Comparison of ENCODE assay signal across 21 cellular contexts in the genomic region with DNA sequence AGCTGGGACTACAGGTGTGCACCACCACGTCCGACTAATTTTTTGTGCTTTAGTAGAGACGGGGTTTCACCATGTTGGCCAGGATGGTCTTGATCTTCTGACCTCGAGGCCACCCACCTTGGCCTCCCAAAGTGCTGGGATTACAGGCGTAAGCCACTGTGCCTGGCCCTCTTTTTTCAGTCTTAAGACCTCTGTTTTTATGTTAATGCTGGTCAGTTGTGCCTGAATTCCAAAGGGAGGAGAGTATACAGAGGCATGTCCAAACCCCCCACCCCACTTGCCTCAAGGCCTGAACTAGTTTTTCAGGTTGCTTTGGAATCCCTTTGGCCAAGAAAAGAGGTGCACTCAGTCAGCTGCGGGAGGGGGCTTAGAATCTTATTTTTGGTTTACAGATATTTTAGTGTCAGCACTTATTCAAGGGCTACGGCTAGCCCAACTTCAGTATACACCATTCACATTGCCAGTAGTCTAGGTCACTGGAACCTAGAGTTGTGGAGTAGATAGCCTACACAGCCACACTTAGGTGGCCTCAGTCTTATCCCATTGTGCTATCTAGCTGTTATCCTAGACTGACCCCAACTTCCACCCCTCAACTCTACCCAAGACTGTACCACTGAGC.
"Had no signal": no experiment of that assay in that cellular context is flagged by ENCODE, and none has a peak within 500 bp of the region (broad histone marks: within the 10 kb centered on the region; RNA-seq: fewer than 3 reads in every experiment).

No MANE protein-coding gene starts in this region.

- DNase-seq: activated CD4-positive, alpha-beta memory T cell treated with anti-CD3 and anti-CD28 coated beads for 36 hours; activated CD4-positive, alpha-beta T cell treated with anti-CD3 and anti-CD28 coated beads for 4 hours; activated CD4-positive, CD25-positive, alpha-beta regulatory T cell; activated effector memory CD4-positive, alpha-beta T cell treated with anti-CD3 and anti-CD28 coated beads, Interleukin-2, amount 50 U/mL, for 16 hours; activated naive CD4-positive, alpha-beta T cell treated with anti-CD3 and anti-CD28 coated beads, Interleukin-2, amount 10 ng/mL, durations not matched to agents 7 days and 5 days; activated T-cell treated with anti-CD3 and anti-CD28 coated beads, Interleukin-2, amount 50 U/mL, for 72 hours; amygdala; effector CD8-positive, alpha-beta T cell; foreskin keratinocyte; left ventricle myocardium superior; mammary epithelial cell; right cardiac atrium; stimulated activated CD4-positive, alpha-beta T cell treated with anti-CD3 and anti-CD28 coated beads, Interleukin-2, amount 100 ng/mL, for 24 hours; testis; upper lobe of left lung had no signal

- H2AFZ ChIP-seq: parathyroid adenoma had no signal

- H3K4me3 ChIP-seq: testis, upper lobe of left lung had no signal

- H3K9me3 Mint-ChIP-seq: activated CD4-positive, alpha-beta memory T cell treated with anti-CD3 and anti-CD28 coated beads for 36 hours; activated naive CD4-positive, alpha-beta T cell treated with anti-CD3 and anti-CD28 coated beads, Interleukin-2, amount 10 ng/mL, durations not matched to agents 7 days and 5 days; activated T-cell treated with anti-CD3 and anti-CD28 coated beads, Interleukin-2, amount 50 U/mL, for 72 hours; dendritic cell treated with granulocyte-macrophage colony-stimulating factor and Interleukin-4, amounts not matched to agents 40 ng/mL and 50 ng/mL, for 4 days; natural killer cell treated with Interleukin-12 subunit alpha and Interleukin-12 subunit beta and Interleukin-15 and Interleukin-18, amount 100 ng/mL, for 72 hours; stimulated activated effector memory CD8-positive, alpha-beta T cell treated with anti-CD3 and anti-CD28 coated beads, Interleukin-12 subunit alpha, Interleukin-12 subunit beta, amount 100 ng/mL, for 72 hours; T-helper 1 cell treated with Interleukin-12 subunit alpha and Interleukin-12 subunit beta and Interleukin-4 antibody, amounts not matched to agents 30 μg/mL and 1 μg/mL, for 36 hours had no signal

- H3K36me3 ChIP-seq: neutrophil, upper lobe of left lung had no signal

- H3K4me1 ChIP-seq: foreskin keratinocyte, parathyroid adenoma, testis had no signal

- H3K4me3 Mint-ChIP-seq: activated CD4-positive, alpha-beta memory T cell treated with anti-CD3 and anti-CD28 coated beads for 36 hours; activated naive CD4-positive, alpha-beta T cell treated with anti-CD3 and anti-CD28 coated beads, Interleukin-2, amount 10 ng/mL, durations not matched to agents 7 days and 5 days; activated T-cell treated with anti-CD3 and anti-CD28 coated beads, Interleukin-2, amount 50 U/mL, for 72 hours; dendritic cell treated with granulocyte-macrophage colony-stimulating factor and Interleukin-4, amounts not matched to agents 40 ng/mL and 50 ng/mL, for 4 days; natural killer cell treated with Interleukin-12 subunit alpha and Interleukin-12 subunit beta and Interleukin-15 and Interleukin-18, amount 100 ng/mL, for 72 hours; stimulated activated effector memory CD8-positive, alpha-beta T cell treated with anti-CD3 and anti-CD28 coated beads, Interleukin-12 subunit alpha, Interleukin-12 subunit beta, amount 100 ng/mL, for 72 hours; T-helper 1 cell treated with Interleukin-12 subunit alpha and Interleukin-12 subunit beta and Interleukin-4 antibody, amounts not matched to agents 30 μg/mL and 1 μg/mL, for 36 hours had no signal

- H3K79me2 ChIP-seq: parathyroid adenoma had no signal

- H3K27me3 ChIP-seq: foreskin keratinocyte, testis, upper lobe of left lung had no signal

- H3K9ac ChIP-seq: parathyroid adenoma had no signal

- H3K27ac Mint-ChIP-seq: activated CD4-positive, alpha-beta memory T cell treated with anti-CD3 and anti-CD28 coated beads for 36 hours; activated naive CD4-positive, alpha-beta T cell treated with anti-CD3 and anti-CD28 coated beads, Interleukin-2, amount 10 ng/mL, durations not matched to agents 7 days and 5 days; activated T-cell treated with anti-CD3 and anti-CD28 coated beads, Interleukin-2, amount 50 U/mL, for 72 hours; dendritic cell treated with granulocyte-macrophage colony-stimulating factor and Interleukin-4, amounts not matched to agents 40 ng/mL and 50 ng/mL, for 4 days; natural killer cell treated with Interleukin-12 subunit alpha and Interleukin-12 subunit beta and Interleukin-15 and Interleukin-18, amount 100 ng/mL, for 72 hours; stimulated activated effector memory CD8-positive, alpha-beta T cell treated with anti-CD3 and anti-CD28 coated beads, Interleukin-12 subunit alpha, Interleukin-12 subunit beta, amount 100 ng/mL, for 72 hours; T-helper 1 cell treated with Interleukin-12 subunit alpha and Interleukin-12 subunit beta and Interleukin-4 antibody, amounts not matched to agents 30 μg/mL and 1 μg/mL, for 36 hours had no signal

- ATAC-seq: activated T-cell treated with anti-CD3 and anti-CD28 coated beads, Interleukin-2, amount 50 U/mL, for 72 hours; foreskin keratinocyte; left ventricle myocardium superior; natural killer cell treated with Interleukin-12 subunit alpha and Interleukin-12 subunit beta and Interleukin-15 and Interleukin-18, amount 100 ng/mL, for 72 hours; right cardiac atrium; stimulated activated effector memory CD8-positive, alpha-beta T cell treated with anti-CD3 and anti-CD28 coated beads, Interleukin-12 subunit alpha, Interleukin-12 subunit beta, amount 100 ng/mL, for 72 hours had no signal

- H3K36me3 Mint-ChIP-seq: activated CD4-positive, alpha-beta memory T cell treated with anti-CD3 and anti-CD28 coated beads for 36 hours; activated naive CD4-positive, alpha-beta T cell treated with anti-CD3 and anti-CD28 coated beads, Interleukin-2, amount 10 ng/mL, durations not matched to agents 7 days and 5 days; natural killer cell treated with Interleukin-12 subunit alpha and Interleukin-12 subunit beta and Interleukin-15 and Interleukin-18, amount 100 ng/mL, for 72 hours; stimulated activated effector memory CD8-positive, alpha-beta T cell treated with anti-CD3 and anti-CD28 coated beads, Interleukin-12 subunit alpha, Interleukin-12 subunit beta, amount 100 ng/mL, for 72 hours had no signal

- H3K9me3 ChIP-seq: neutrophil, testis, upper lobe of left lung had no signal

- H3K4me1 Mint-ChIP-seq: activated naive CD4-positive, alpha-beta T cell treated with anti-CD3 and anti-CD28 coated beads, Interleukin-2, amount 10 ng/mL, durations not matched to agents 7 days and 5 days; stimulated activated effector memory CD8-positive, alpha-beta T cell treated with anti-CD3 and anti-CD28 coated beads, Interleukin-12 subunit alpha, Interleukin-12 subunit beta, amount 100 ng/mL, for 72 hours had no signal

- H3K27ac ChIP-seq: foreskin keratinocyte, neutrophil, parathyroid adenoma, testis, upper lobe of left lung had no signal
